ENCODE assay signal across 9 cellular contexts in the genomic region with DNA sequence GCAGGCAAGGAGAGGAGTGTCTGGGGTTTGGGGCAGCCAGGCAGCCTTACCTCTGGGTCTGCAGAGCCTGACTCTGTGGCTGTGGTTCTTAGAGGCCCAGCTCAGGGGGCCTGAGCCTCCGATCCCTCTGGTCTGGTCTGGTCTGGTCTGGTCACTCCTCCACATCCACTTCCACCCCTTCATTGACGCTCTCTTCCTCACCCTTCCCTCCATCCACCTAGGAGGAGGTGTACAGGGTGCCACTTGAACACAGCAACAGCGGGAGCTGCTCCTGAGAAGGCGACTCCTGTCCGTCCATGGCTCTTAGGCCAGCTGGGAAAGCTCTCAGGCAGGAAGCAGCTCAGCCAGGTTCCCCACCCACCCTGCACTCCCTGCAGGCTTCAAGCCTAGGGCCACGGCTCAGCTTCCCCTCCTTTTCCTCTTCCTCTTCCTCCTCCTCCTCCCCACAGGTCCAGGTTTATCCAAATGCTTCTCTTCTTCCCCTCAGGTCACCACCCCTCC. TPM values are rescaled to one million over a fixed set of nuclear protein-coding genes. Genes with fewer than 3 reads are reported as not detected.
A peak's percentile ranks its signal among the peaks of the same experiment; 100 is the strongest.
DNase-seq lines count a peak whose midpoint lies in the region; ATAC-seq and TF ChIP-seq lines count a peak whose summit lies in the region.
"Had no signal": no experiment of that assay in that cellular context is flagged by ENCODE, and none has a peak within 500 bp of the region (broad histone marks: within the 10 kb centered on the region; RNA-seq: fewer than 3 reads in every experiment).

No MANE protein-coding gene starts in this region.

- no peaks in the 10 kb centered on the region for H4K20me1 ChIP-seq in DOHH2 (ENCODE audit: control insufficient read depth, insufficient read depth, low read depth, low read length)

- peaks cover 5% of the 10 kb centered on the region; the same call in 1 of the 2 replicates for H3K27me3 ChIP-seq in DOHH2 (ENCODE audit: control insufficient read depth, low read length)

- H3K27ac Mint-ChIP-seq in IgD-negative memory B cell (peak overlapping the region in 2 of 3 donors; percentile 5 to 39), neural crest cell (ENCODE audit: unreplicated experiment) (peak overlapping the region; percentile 53)
- H3K27ac Mint-ChIP-seq in stimulated activated naive B cell treated with anti-CD40 and anti-IgM and Interleukin-4, amounts not matched to agents 10 μg/mL and 1 μg/mL and 100 μg/mL, for 72 hours, result no peak overlapping the region

- TF ChIP-seq CTCF in DOHH2 (IDR thresholded peaks at IDR 0.05; ENCODE audit: low read depth, low read length, poor library complexity, severe bottlenecking) (no peak), neural crest cell (conservative IDR thresholded peaks at IDR 0.05) (no peak)

- in situ Hi-C loops in KBM-7 (cut with MboI; ENCODE audit: low pct_unique_long_range_greater_than_20kb, low sequenced_read_pairs), result no loop called here

- peak overlapping the region; percentile 26 for H3K4me2 ChIP-seq in DOHH2 (ENCODE audit: low read length)

- no peaks in the 10 kb centered on the region for H3K27me3 Mint-ChIP-seq in IgD-negative memory B cell
- no peaks in the 10 kb centered on the region for H3K27me3 Mint-ChIP-seq in neural crest cell (ENCODE audit: low read depth)
- H3K27me3 Mint-ChIP-seq in stimulated activated naive B cell treated with anti-CD40 and anti-IgM and Interleukin-4, amounts not matched to agents 10 μg/mL and 1 μg/mL and 100 μg/mL, for 72 hours, result peaks cover 0 to 13% of the 10 kb centered on the region in 2 donors

- H3K9me3 ChIP-seq in DOHH2 (ENCODE audit: control insufficient read depth, insufficient read depth, low read length), result no peaks in the 10 kb centered on the region

- H3K4me1 ChIP-seq in DOHH2 (ENCODE audit: control insufficient read depth, low read length), result peaks cover 13% of the 10 kb centered on the region

- no peak overlapping the region for H3K27ac ChIP-seq in DOHH2 (ENCODE audit: low read depth, low read length)
- peak overlapping the region; percentile 30 for H3K27ac ChIP-seq in caudate nucleus (ENCODE audit: low read depth, low read length)

- DNase-seq in caudate nucleus (lab: John Stamatoyannopoulos, UW) (no peak), neural crest cell (ENCODE audit: low read depth, low spot score) (no peak), RPMI8226 (no peak), KBM-7 (no peak)
- no peak for DNase-seq in stimulated activated naive B cell treated with anti-CD40 and anti-IgM and Interleukin-4, amounts not matched to agents 10 μg/mL and 1 μg/mL and 100 μg/mL, for 72 hours
- DNase-seq: effector memory CD4-positive, alpha-beta T cell; hippocampal formation had no signal

- H3K4me3 ChIP-seq in DOHH2 (ENCODE audit: low read length), result no peak overlapping the region

- no peaks in the 10 kb centered on the region for H3K9me2 ChIP-seq in DOHH2 (replicated peaks; ENCODE audit: control insufficient read depth, low read length)

- H3K4me3 Mint-ChIP-seq in IgD-negative memory B cell (no peak overlapping the region), neural crest cell (no peak overlapping the region)
- H3K4me3 Mint-ChIP-seq in stimulated activated naive B cell treated with anti-CD40 and anti-IgM and Interleukin-4, amounts not matched to agents 10 μg/mL and 1 μg/mL and 100 μg/mL, for 72 hours, result no peak overlapping the region

- H3K79me2 ChIP-seq in DOHH2 (ENCODE audit: control insufficient read depth, low read length), result no peaks in the 10 kb centered on the region

- H3K4me1 Mint-ChIP-seq in IgD-negative memory B cell (peaks cover 11 to 13% (median 11%) of the 10 kb centered on the region in 3 donors), neural crest cell (peaks cover 34% of the 10 kb centered on the region)
- peaks cover 29 to 31% of the 10 kb centered on the region in 2 donors for H3K4me1 Mint-ChIP-seq in stimulated activated naive B cell treated with anti-CD40 and anti-IgM and Interleukin-4, amounts not matched to agents 10 μg/mL and 1 μg/mL and 100 μg/mL, for 72 hours

- H3K36me3 ChIP-seq in DOHH2 (ENCODE audit: control insufficient read depth, low read length), result no peaks in the 10 kb centered on the region

- H3K36me3 Mint-ChIP-seq in IgD-negative memory B cell (peaks cover 2% of the 10 kb centered on the region), neural crest cell (ENCODE audit: low read depth) (no peaks in the 10 kb centered on the region)
- peaks cover 0 to 4% of the 10 kb centered on the region in 2 donors for H3K36me3 Mint-ChIP-seq in stimulated activated naive B cell treated with anti-CD40 and anti-IgM and Interleukin-4, amounts not matched to agents 10 μg/mL and 1 μg/mL and 100 μg/mL, for 72 hours

- H3F3A ChIP-seq in DOHH2 (ENCODE audit: control insufficient read depth, insufficient read depth), result no peaks in the 10 kb centered on the region

- no peak for ATAC-seq in stimulated activated naive B cell treated with anti-CD40 and anti-IgM and Interleukin-4, amounts not matched to agents 10 μg/mL and 1 μg/mL and 100 μg/mL, for 72 hours (replicated peaks)

- H3K9me3 Mint-ChIP-seq in IgD-negative memory B cell (no peaks in the 10 kb centered on the region), neural crest cell (no peaks in the 10 kb centered on the region)
- H3K9me3 Mint-ChIP-seq in stimulated activated naive B cell treated with anti-CD40 and anti-IgM and Interleukin-4, amounts not matched to agents 10 μg/mL and 1 μg/mL and 100 μg/mL, for 72 hours, result no peaks in the 10 kb centered on the region

RNA-seq across cellular contexts. Expression of gene GPR55, which starts 16.9 kb away (rescaled TPM):
- 1.9 TPM for polyA plus RNA-seq in IgD-negative memory B cell
- total RNA-seq in neural crest cell, result not detected in 2 replicates

RNA-seq across cellular contexts. Expression of gene ITM2C, which starts 43.4 kb away (rescaled TPM):
- polyA plus RNA-seq in IgD-negative memory B cell, result 162 TPM
- total RNA-seq in neural crest cell, result 106 TPM in 2 replicates
